22 cellular contexts compared by ENCODE assay signal in the genomic region with DNA sequence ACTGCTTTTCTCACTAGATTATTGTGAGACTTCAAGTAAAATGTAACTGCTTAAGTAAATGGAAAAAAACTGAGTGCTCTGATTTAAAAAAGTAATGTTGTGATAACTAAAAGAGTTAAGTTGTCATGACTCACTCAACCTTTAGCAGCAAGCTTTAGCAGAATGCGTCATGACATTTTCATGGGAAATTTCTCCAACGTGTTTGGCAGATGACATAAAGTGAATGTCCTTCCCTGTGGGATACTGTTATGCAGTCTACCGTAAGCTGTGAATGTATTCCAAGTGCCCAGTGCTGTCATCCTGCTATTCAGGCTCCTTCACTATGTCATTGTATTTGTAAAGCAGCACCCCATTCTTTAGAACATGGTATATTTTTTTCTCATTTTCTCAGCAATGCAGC.
"Had no signal": no experiment of that assay in that cellular context is flagged by ENCODE, and none has a peak within 500 bp of the region (broad histone marks: within the 10 kb centered on the region; RNA-seq: fewer than 3 reads in every experiment).

No MANE protein-coding gene starts in this region.

- H3K27ac Mint-ChIP-seq: activated CD4-positive, alpha-beta T cell treated with anti-CD3 and anti-CD28 coated beads, Interleukin-2, amount 10 ng/mL, durations not matched to agents 7 days and 5 days; activated CD8-positive, alpha-beta T cell treated with anti-CD3 and anti-CD28 coated beads, Interleukin-2, amount 10 ng/mL, durations not matched to agents 7 days and 5 days; activated naive CD8-positive, alpha-beta T cell treated with anti-CD3 and anti-CD28 coated beads, Interleukin-2, amount 50 U/mL, for 24 hours; activated T-helper 1 cell treated with anti-CD3 and anti-CD28 coated beads, Interleukin-12 subunit alpha, Interleukin-12 subunit beta, Interleukin-2, Interleukin-4 antibody, amounts not matched to agents 30 ng/mL and 10 ng/mL and 1 ng/mL, durations not matched to agents 14 hours and 24 hours and 36 hours; immature natural killer cell; mesothelial cell of epicardium; naive thymus-derived CD8-positive, alpha-beta T cell; T-helper 2 cell treated with Interferon-gamma antibody and Interleukin-4, amounts not matched to agents 5 μg/mL and 100 μg/mL, for 36 hours had no signal

- H3K4me1 ChIP-seq: sigmoid colon, spleen, upper lobe of left lung had no signal

- H3K27ac ChIP-seq: cardiac muscle cell, sigmoid colon, spleen, thoracic aorta, upper lobe of left lung, WERI-Rb-1 had no signal

- H3K4me3 Mint-ChIP-seq: activated CD4-positive, alpha-beta T cell treated with anti-CD3 and anti-CD28 coated beads, Interleukin-2, amount 10 ng/mL, durations not matched to agents 7 days and 5 days; activated CD8-positive, alpha-beta T cell treated with anti-CD3 and anti-CD28 coated beads, Interleukin-2, amount 10 ng/mL, durations not matched to agents 7 days and 5 days; activated naive CD8-positive, alpha-beta T cell treated with anti-CD3 and anti-CD28 coated beads, Interleukin-2, amount 50 U/mL, for 24 hours; activated T-helper 1 cell treated with anti-CD3 and anti-CD28 coated beads, Interleukin-12 subunit alpha, Interleukin-12 subunit beta, Interleukin-2, Interleukin-4 antibody, amounts not matched to agents 30 ng/mL and 10 ng/mL and 1 ng/mL, durations not matched to agents 14 hours and 24 hours and 36 hours; immature natural killer cell; mesothelial cell of epicardium; naive thymus-derived CD8-positive, alpha-beta T cell; T-helper 2 cell treated with Interferon-gamma antibody and Interleukin-4, amounts not matched to agents 5 μg/mL and 100 μg/mL, for 36 hours had no signal

- H3K4me1 Mint-ChIP-seq: activated CD4-positive, alpha-beta T cell treated with anti-CD3 and anti-CD28 coated beads, Interleukin-2, amount 10 ng/mL, durations not matched to agents 7 days and 5 days; activated naive CD8-positive, alpha-beta T cell treated with anti-CD3 and anti-CD28 coated beads, Interleukin-2, amount 50 U/mL, for 24 hours; immature natural killer cell; naive thymus-derived CD8-positive, alpha-beta T cell had no signal

- H3K36me3 Mint-ChIP-seq: immature natural killer cell; naive thymus-derived CD8-positive, alpha-beta T cell had no signal

- H3K27me3 Mint-ChIP-seq: activated CD4-positive, alpha-beta T cell treated with anti-CD3 and anti-CD28 coated beads, Interleukin-2, amount 10 ng/mL, durations not matched to agents 7 days and 5 days; activated naive CD8-positive, alpha-beta T cell treated with anti-CD3 and anti-CD28 coated beads, Interleukin-2, amount 50 U/mL, for 24 hours; naive thymus-derived CD8-positive, alpha-beta T cell had no signal

- H3K36me3 ChIP-seq: cardiac muscle cell, sigmoid colon, spleen, thoracic aorta, upper lobe of left lung, WERI-Rb-1 had no signal

- H3K4me3 ChIP-seq: cardiac muscle cell, lung, sigmoid colon, spleen, thoracic aorta, upper lobe of left lung had no signal

- H3K9me3 Mint-ChIP-seq: activated CD4-positive, alpha-beta T cell treated with anti-CD3 and anti-CD28 coated beads, Interleukin-2, amount 10 ng/mL, durations not matched to agents 7 days and 5 days; activated naive CD8-positive, alpha-beta T cell treated with anti-CD3 and anti-CD28 coated beads, Interleukin-2, amount 50 U/mL, for 24 hours; activated T-helper 1 cell treated with anti-CD3 and anti-CD28 coated beads, Interleukin-12 subunit alpha, Interleukin-12 subunit beta, Interleukin-2, Interleukin-4 antibody, amounts not matched to agents 30 ng/mL and 10 ng/mL and 1 ng/mL, durations not matched to agents 14 hours and 24 hours and 36 hours; T-helper 2 cell treated with Interferon-gamma antibody and Interleukin-4, amounts not matched to agents 5 μg/mL and 100 μg/mL, for 36 hours had no signal

- H3K27me3 ChIP-seq: cardiac muscle cell, sigmoid colon, spleen, upper lobe of left lung had no signal

- DNase-seq: activated CD4-positive, alpha-beta T cell treated with anti-CD3 and anti-CD28 coated beads, Interleukin-2, amount 10 ng/mL, durations not matched to agents 7 days and 5 days; activated CD4-positive, CD25-positive, alpha-beta regulatory T cell treated with anti-CD3 and anti-CD28 coated beads, Interleukin-2, amount 50 U/mL, for 72 hours; activated CD8-positive, alpha-beta T cell treated with anti-CD3 and anti-CD28 coated beads, Interleukin-2, amount 10 ng/mL, durations not matched to agents 7 days and 5 days; activated gamma-delta T cell; activated naive CD4-positive, alpha-beta T cell treated with anti-CD3 and anti-CD28 coated beads, Interleukin-2, amount 50 U/mL, for 16 hours; activated naive CD8-positive, alpha-beta T cell treated with anti-CD3 and anti-CD28 coated beads, Interleukin-2, amount 50 U/mL, for 24 hours; cortex of kidney; foreskin melanocyte; immature natural killer cell; naive thymus-derived CD8-positive, alpha-beta T cell; sigmoid colon; spleen; stimulated activated CD4-positive, alpha-beta T cell treated with anti-CD3 and anti-CD28 coated beads, Interleukin-4, amount 100 ng/mL, for 1 hour; stimulated activated naive CD4-positive, alpha-beta T cell treated with Interleukin-2 at 50 U/mL for 16 hours; upper lobe of left lung; WERI-Rb-1 had no signal

- H3K9me3 ChIP-seq: sigmoid colon, spleen, thoracic aorta, upper lobe of left lung had no signal
